ENCODE assay signal across 1 cellular context in the genomic region with DNA sequence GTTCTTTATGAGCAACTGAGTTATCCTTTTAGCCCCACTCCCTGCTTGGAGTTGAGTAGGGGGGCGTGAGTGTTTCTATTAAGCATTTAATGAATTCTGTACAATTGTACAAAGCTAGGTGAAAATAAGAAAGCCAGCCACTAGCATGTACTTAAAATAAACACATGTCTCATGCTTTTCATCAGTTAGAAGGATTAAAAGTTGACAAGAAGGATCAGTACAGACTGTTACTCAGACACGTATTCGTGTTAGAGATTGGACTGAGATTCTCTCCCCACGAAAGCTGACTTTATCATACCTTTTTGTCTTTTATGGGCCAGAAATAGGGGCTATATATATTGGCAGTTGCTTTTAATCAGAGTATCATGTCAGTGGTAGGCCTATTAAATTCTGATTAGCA.
TF ChIP-seq lines count a peak whose summit lies in the region.

No MANE protein-coding gene starts in this region.

TF ChIP-seq in HepG2, 621 proteins besides CTCF, POLR2A, EP300 and RAD21:
- TF ChIP-seq CHD4 (IDR thresholded peaks at IDR 0.05; ENCODE audit: borderline replicate concordance, low read length) = no peak
- TF ChIP-seq ZNF614 (CRISPR knock-in tag; IDR thresholded peaks at IDR 0.05; ENCODE audit: borderline replicate concordance) = no peak
- TF ChIP-seq ZNF460 (CRISPR knock-in tag; IDR thresholded peaks at IDR 0.05; ENCODE audit: borderline replicate concordance) = no peak
- no peak for TF ChIP-seq SSRP1 (CRISPR knock-in tag; IDR thresholded peaks at IDR 0.05)
- TF ChIP-seq KLF9 (CRISPR knock-in tag; IDR thresholded peaks at IDR 0.05; ENCODE audit: low read depth) = no peak
- no peak for TF ChIP-seq MYNN (CRISPR knock-in tag; IDR thresholded peaks at IDR 0.05; ENCODE audit: low read depth)
- TF ChIP-seq KMT2B (CRISPR knock-in tag; IDR thresholded peaks at IDR 0.05) = no peak
- TF ChIP-seq, protein P1, sequence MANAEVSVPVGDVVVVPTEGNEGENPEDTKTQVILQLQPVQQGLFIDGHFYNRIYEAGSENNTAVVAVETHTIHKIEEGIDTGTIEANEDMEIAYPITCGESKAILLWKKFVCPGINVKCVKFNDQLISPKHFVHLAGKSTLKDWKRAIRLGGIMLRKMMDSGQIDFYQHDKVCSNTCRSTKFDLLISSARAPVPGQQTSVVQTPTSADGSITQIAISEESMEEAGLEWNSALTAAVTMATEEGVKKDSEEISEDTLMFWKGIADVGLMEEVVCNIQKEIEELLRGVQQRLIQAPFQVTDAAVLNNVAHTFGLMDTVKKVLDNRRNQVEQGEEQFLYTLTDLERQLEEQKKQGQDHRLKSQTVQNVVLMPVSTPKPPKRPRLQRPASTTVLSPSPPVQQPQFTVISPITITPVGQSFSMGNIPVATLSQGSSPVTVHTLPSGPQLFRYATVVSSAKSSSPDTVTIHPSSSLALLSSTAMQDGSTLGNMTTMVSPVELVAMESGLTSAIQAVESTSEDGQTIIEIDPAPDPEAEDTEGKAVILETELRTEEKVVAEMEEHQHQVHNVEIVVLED (CRISPR knock-in tag; IDR thresholded peaks at IDR 0.05; ENCODE audit: borderline replicate concordance) = no peak
- TF ChIP-seq, protein P2, sequence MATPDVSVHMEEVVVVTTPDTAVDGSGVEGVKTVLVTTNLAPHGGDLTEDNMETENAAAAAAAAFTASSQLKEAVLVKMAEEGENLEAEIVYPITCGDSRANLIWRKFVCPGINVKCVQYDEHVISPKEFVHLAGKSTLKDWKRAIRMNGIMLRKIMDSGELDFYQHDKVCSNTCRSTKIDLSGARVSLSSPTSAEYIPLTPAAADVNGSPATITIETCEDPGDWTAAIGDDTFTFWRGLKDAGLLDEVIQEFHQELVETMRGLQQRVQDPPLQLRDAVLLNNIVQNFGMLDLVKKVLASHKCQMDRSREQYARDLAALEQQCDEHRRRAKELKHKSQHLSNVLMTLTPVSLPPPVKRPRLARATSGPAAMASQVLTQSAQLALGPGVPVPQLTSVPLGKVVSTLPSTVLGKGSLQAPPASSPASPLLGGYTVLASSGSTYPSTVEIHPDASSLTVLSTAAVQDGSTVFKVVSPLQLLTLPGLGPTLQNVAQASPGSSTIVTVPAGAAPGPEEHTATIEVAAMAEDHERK (CRISPR knock-in tag; IDR thresholded peaks at IDR 0.05; ENCODE audit: low read depth) = no peak
- TF ChIP-seq ZNF563 (CRISPR knock-in tag; IDR thresholded peaks at IDR 0.05) = no peak
- no peak for TF ChIP-seq PCBP2 (optimal IDR thresholded peaks at IDR 0.05; ENCODE audit: low read depth, low read length, poor library complexity, severe bottlenecking)
- TF ChIP-seq RARA (CRISPR knock-in tag; IDR thresholded peaks at IDR 0.05) = no peak
- TF ChIP-seq ZBTB20 (CRISPR knock-in tag; IDR thresholded peaks at IDR 0.05; ENCODE audit: borderline replicate concordance, low read depth) = no peak
- TF ChIP-seq, protein P3, sequence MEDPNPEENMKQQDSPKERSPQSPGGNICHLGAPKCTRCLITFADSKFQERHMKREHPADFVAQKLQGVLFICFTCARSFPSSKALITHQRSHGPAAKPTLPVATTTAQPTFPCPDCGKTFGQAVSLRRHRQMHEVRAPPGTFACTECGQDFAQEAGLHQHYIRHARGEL (CRISPR knock-in tag; IDR thresholded peaks at IDR 0.05) = no peak
- TF ChIP-seq GTF3A (CRISPR knock-in tag; conservative IDR thresholded peaks at IDR 0.05) = no peak
- no peak for TF ChIP-seq SMAD1 (CRISPR knock-in tag; IDR thresholded peaks at IDR 0.05; ENCODE audit: borderline replicate concordance, low read depth)
- no peak for TF ChIP-seq ZNF589 (CRISPR knock-in tag; conservative IDR thresholded peaks at IDR 0.05)
- TF ChIP-seq ZNF263 (CRISPR knock-in tag; IDR thresholded peaks at IDR 0.05) = no peak
- TF ChIP-seq MIXL1 (CRISPR knock-in tag; IDR thresholded peaks at IDR 0.05) = no peak
- TF ChIP-seq ZMYM2 (CRISPR knock-in tag; IDR thresholded peaks at IDR 0.05) = no peak
